ENCODE assay signal across 7 cellular contexts in genomic region chr2:87521489-87521888, GRCh38.
DNase-seq lines count a peak whose midpoint lies in the region; ATAC-seq, FAIRE-seq and TF ChIP-seq lines count a peak whose summit lies in the region.
"Not testable (repeated sequence)": the region's sequence is repeated elsewhere in the genome, so short reads cannot be mapped to it uniquely, and the experiment has no call there.

No MANE protein-coding gene starts in this region.

- DNase-seq in activated CD4-positive, alpha-beta T cell treated with anti-CD3 and anti-CD28 coated beads for 48 hours: peak; percentile 42
- DNase-seq in activated T-helper 2 cell treated with anti-CD3 and anti-CD28 coated beads, Interferon-gamma antibody, Interleukin-2, Interleukin-4, amounts not matched to agents 10 μg/mL and 5 μg/mL and 100 μg/mL, durations not matched to agents 14 hours and 24 hours and 36 hours (ENCODE audit: low spot score); GM12878 (ENCODE audit: low read depth, low spot score); naive thymus-derived CD4-positive, alpha-beta T cell; stimulated activated naive B cell treated with anti-CD40 and anti-IgM and Interleukin-4, amounts not matched to agents 10 μg/mL and 1 μg/mL and 100 μg/mL, for 72 hours: not testable (repeated sequence)

- H3K27ac Mint-ChIP-seq in activated T-helper 2 cell treated with anti-CD3 and anti-CD28 coated beads, Interferon-gamma antibody, Interleukin-2, Interleukin-4, amounts not matched to agents 10 μg/mL and 5 μg/mL and 100 μg/mL, durations not matched to agents 14 hours and 24 hours and 36 hours: peak overlapping the region; percentile 87
- H3K27ac Mint-ChIP-seq in naive thymus-derived CD4-positive, alpha-beta T cell: peak overlapping the region; percentile 79 to 96 (median 88)
- H3K27ac Mint-ChIP-seq in stimulated activated naive B cell treated with anti-CD40 and anti-IgM and Interleukin-4, amounts not matched to agents 10 μg/mL and 1 μg/mL and 100 μg/mL, for 72 hours: peak overlapping the region; percentile 86

- WGBS in GM12878 (ENCODE audit: insufficient coverage, insufficient replicate concordance, low lambda C conversion rate, missing lambda C conversion rate): 54% methylated on average over 6 of the region's 7 CpGs

- not testable (repeated sequence) for BruUV-seq in GM12878 (replicated peaks; lab: Mats Ljungman, UMichigan)

- H3K4me3 ChIP-seq in DOHH2 (ENCODE audit: low read length): peak overlapping the region; percentile 58
- H3K4me3 ChIP-seq in OCI-LY1 (ENCODE audit: low read depth, low read length, poor library complexity, severe bottlenecking): peak overlapping the region; percentile 11
- H3K4me3 ChIP-seq in GM12878; naive thymus-derived CD4-positive, alpha-beta T cell (ENCODE audit: low read length): not testable (repeated sequence)

- not testable (repeated sequence) for H2AFZ ChIP-seq in OCI-LY1 (ENCODE audit: low read length); GM12878 (ENCODE audit: control insufficient read depth, low read depth, low read length)

- peaks cover 27% of the 10 kb centered on the region for H3K4me1 Mint-ChIP-seq in activated T-helper 2 cell treated with anti-CD3 and anti-CD28 coated beads, Interferon-gamma antibody, Interleukin-2, Interleukin-4, amounts not matched to agents 10 μg/mL and 5 μg/mL and 100 μg/mL, durations not matched to agents 14 hours and 24 hours and 36 hours (ENCODE audit: low read depth)
- peaks cover 0 to 43% (median 32%) of the 10 kb centered on the region in 7 donors for H3K4me1 Mint-ChIP-seq in naive thymus-derived CD4-positive, alpha-beta T cell
- H3K4me1 Mint-ChIP-seq in stimulated activated naive B cell treated with anti-CD40 and anti-IgM and Interleukin-4, amounts not matched to agents 10 μg/mL and 1 μg/mL and 100 μg/mL, for 72 hours: peaks cover 21 to 45% of the 10 kb centered on the region in 2 donors

- not testable (repeated sequence) for TF ChIP-seq CTCF in DOHH2 (IDR thresholded peaks at IDR 0.05; ENCODE audit: low read depth, low read length, poor library complexity, severe bottlenecking); OCI-LY1 (IDR thresholded peaks at IDR 0.05; ENCODE audit: low read length); GM12878 (IDR thresholded peaks at IDR 0.05 in 2 of 3, conservative IDR thresholded peaks at IDR 0.05 in 1 of 3; ENCODE audit: control insufficient read depth in 2 of 3, extremely low read depth in 1 of 3, insufficient read depth in 1 of 3, low read depth in 3 of 3, low read length in 3 of 3)

- H3K27me3 Mint-ChIP-seq in activated T-helper 2 cell treated with anti-CD3 and anti-CD28 coated beads, Interferon-gamma antibody, Interleukin-2, Interleukin-4, amounts not matched to agents 10 μg/mL and 5 μg/mL and 100 μg/mL, durations not matched to agents 14 hours and 24 hours and 36 hours (ENCODE audit: low read depth); naive thymus-derived CD4-positive, alpha-beta T cell; stimulated activated naive B cell treated with anti-CD40 and anti-IgM and Interleukin-4, amounts not matched to agents 10 μg/mL and 1 μg/mL and 100 μg/mL, for 72 hours: not testable (repeated sequence)

- TF ChIP-seq RAD21 in GM12878 (IDR thresholded peaks at IDR 0.05; ENCODE audit: insufficient read depth, low read depth, low read length): not testable (repeated sequence)

- in situ Hi-C loops in GM12878 (cut with MboI): not testable (repeated sequence)

- SMC1A ChIA-PET in GM12878 (lab: Charles Lee; ENCODE audit: uncharacterized antibody, unreplicated experiment): not testable (repeated sequence)

- not testable (repeated sequence) for H3K9me3 ChIP-seq in DOHH2 (ENCODE audit: control insufficient read depth, insufficient read depth, low read length); OCI-LY1 (ENCODE audit: low read length); GM12878 (replicated peaks; ENCODE audit: control insufficient read depth, insufficient read depth, low read length); naive thymus-derived CD4-positive, alpha-beta T cell (ENCODE audit: control insufficient read depth in 2 of 3, low read length in 3 of 3)

- H3K27ac ChIP-seq in DOHH2 (ENCODE audit: low read depth, low read length): peak overlapping the region; percentile 92
- peak overlapping the region; percentile 93 for H3K27ac ChIP-seq in OCI-LY1 (ENCODE audit: low read depth, low read length, poor library complexity, severe bottlenecking)
- not testable (repeated sequence) for H3K27ac ChIP-seq in GM12878 (ENCODE audit: control insufficient read depth, insufficient read depth)
- H3K27ac ChIP-seq in naive thymus-derived CD4-positive, alpha-beta T cell (ENCODE audit: low read depth, low read length): peak overlapping the region; percentile 57

- not testable (repeated sequence) for H3K9me3 Mint-ChIP-seq in activated T-helper 2 cell treated with anti-CD3 and anti-CD28 coated beads, Interferon-gamma antibody, Interleukin-2, Interleukin-4, amounts not matched to agents 10 μg/mL and 5 μg/mL and 100 μg/mL, durations not matched to agents 14 hours and 24 hours and 36 hours; naive thymus-derived CD4-positive, alpha-beta T cell; stimulated activated naive B cell treated with anti-CD40 and anti-IgM and Interleukin-4, amounts not matched to agents 10 μg/mL and 1 μg/mL and 100 μg/mL, for 72 hours

- FAIRE-seq in GM12878 (lab: Jason Lieb, UNC): not testable (repeated sequence)

- H4K20me1 ChIP-seq in DOHH2 (ENCODE audit: control insufficient read depth, insufficient read depth, low read depth, low read length); OCI-LY1 (ENCODE audit: insufficient read depth, low read length); GM12878 (ENCODE audit: control insufficient read depth, insufficient read depth): not testable (repeated sequence)

- H3K4me2 ChIP-seq in DOHH2 (ENCODE audit: low read length) (peak overlapping the region; percentile 75), OCI-LY1 (ENCODE audit: low read length) (peak overlapping the region; percentile 51), GM12878 (ENCODE audit: control insufficient read depth, insufficient read depth) (0 out of 2 replicates have a peak overlapping the region, but pooled peaks have one; percentile 33)

- RAD21 ChIA-PET in GM12878 (lab: Charles Lee; ENCODE audit: unreplicated experiment): not testable (repeated sequence)

- H3K79me2 ChIP-seq in DOHH2 (ENCODE audit: control insufficient read depth, low read length); OCI-LY1 (ENCODE audit: insufficient read depth, low read length); GM12878 (ENCODE audit: control insufficient read depth, insufficient read depth, low read length): not testable (repeated sequence)

- H3K4me3 Mint-ChIP-seq in activated T-helper 2 cell treated with anti-CD3 and anti-CD28 coated beads, Interferon-gamma antibody, Interleukin-2, Interleukin-4, amounts not matched to agents 10 μg/mL and 5 μg/mL and 100 μg/mL, durations not matched to agents 14 hours and 24 hours and 36 hours (ENCODE audit: low read depth): not testable (repeated sequence)
- H3K4me3 Mint-ChIP-seq in naive thymus-derived CD4-positive, alpha-beta T cell: peak overlapping the region in 3 of 10 donors; percentile 30 to 44 (median 32)
- peak overlapping the region in 1 of 2 donors; percentile 40 for H3K4me3 Mint-ChIP-seq in stimulated activated naive B cell treated with anti-CD40 and anti-IgM and Interleukin-4, amounts not matched to agents 10 μg/mL and 1 μg/mL and 100 μg/mL, for 72 hours

- not testable (repeated sequence) for H3K27me3 ChIP-seq in DOHH2 (ENCODE audit: control insufficient read depth, low read length); OCI-LY1 (ENCODE audit: insufficient read depth, low read length); GM12878 (replicated peaks in 1 of 2; ENCODE audit: control insufficient read depth in 2 of 2, insufficient read depth in 2 of 2, low read length in 1 of 2); naive thymus-derived CD4-positive, alpha-beta T cell (ENCODE audit: control insufficient read depth in 2 of 2, insufficient read depth in 2 of 2, low read length in 2 of 2)

- POLR2A ChIA-PET in GM12878 (lab: Charles Lee); naive thymus-derived CD4-positive, alpha-beta T cell (lab: Charles Lee): not testable (repeated sequence)

- TF ChIP-seq POLR2A in GM12878 (IDR thresholded peaks at IDR 0.05; ENCODE audit: low read depth, low read length): not testable (repeated sequence)

- ATAC-seq in GM12878; naive thymus-derived CD4-positive, alpha-beta T cell: not testable (repeated sequence)
- ATAC-seq in stimulated activated naive B cell treated with anti-CD40 and anti-IgM and Interleukin-4, amounts not matched to agents 10 μg/mL and 1 μg/mL and 100 μg/mL, for 72 hours (replicated peaks): peak; percentile 50 to 57

- H3K36me3 ChIP-seq in DOHH2 (ENCODE audit: control insufficient read depth, low read length); OCI-LY1 (ENCODE audit: insufficient read depth, low read length); GM12878 (ENCODE audit: control insufficient read depth in 2 of 2, insufficient read depth in 2 of 2, low read length in 1 of 2); naive thymus-derived CD4-positive, alpha-beta T cell (ENCODE audit: control insufficient read depth in 2 of 3, insufficient read depth in 3 of 3, low read length in 3 of 3): not testable (repeated sequence)

- H3F3A ChIP-seq in DOHH2 (ENCODE audit: control insufficient read depth, insufficient read depth); OCI-LY1 (ENCODE audit: insufficient read depth, low read length): not testable (repeated sequence)

- CTCF ChIA-PET in GM12878 (lab: Yijun Ruan, JAX); naive thymus-derived CD4-positive, alpha-beta T cell (lab: Charles Lee): not testable (repeated sequence)

- intact Hi-C loops in activated T-helper 2 cell treated with anti-CD3 and anti-CD28 coated beads, Interferon-gamma antibody, Interleukin-2, Interleukin-4, amounts not matched to agents 10 μg/mL and 5 μg/mL and 100 μg/mL, durations not matched to agents 14 hours and 24 hours and 36 hours (cut with micrococcal nuclease); GM12878 (cut with micrococcal nuclease; ENCODE audit: unreplicated experiment); naive thymus-derived CD4-positive, alpha-beta T cell (cut with micrococcal nuclease): not testable (repeated sequence)

- peaks cover 30% of the 10 kb centered on the region for H3K36me3 Mint-ChIP-seq in activated T-helper 2 cell treated with anti-CD3 and anti-CD28 coated beads, Interferon-gamma antibody, Interleukin-2, Interleukin-4, amounts not matched to agents 10 μg/mL and 5 μg/mL and 100 μg/mL, durations not matched to agents 14 hours and 24 hours and 36 hours (ENCODE audit: low read depth)
- peaks cover 0 to 22% (median 0%) of the 10 kb centered on the region in 5 donors for H3K36me3 Mint-ChIP-seq in naive thymus-derived CD4-positive, alpha-beta T cell
- H3K36me3 Mint-ChIP-seq in stimulated activated naive B cell treated with anti-CD40 and anti-IgM and Interleukin-4, amounts not matched to agents 10 μg/mL and 1 μg/mL and 100 μg/mL, for 72 hours: not testable (repeated sequence)

- not testable (repeated sequence) for TF ChIP-seq EP300 in GM12878 (IDR thresholded peaks at IDR 0.05; ENCODE audit: borderline replicate concordance in 1 of 2, control insufficient read depth in 1 of 2, low read depth in 2 of 2, low read length in 2 of 2)

- H3K9ac ChIP-seq in OCI-LY1 (ENCODE audit: low read length): peak overlapping the region; percentile 67; the same call in 1 of the 2 replicates
- not testable (repeated sequence) for H3K9ac ChIP-seq in GM12878 (ENCODE audit: control insufficient read depth, insufficient read depth, low read length)

- H3K4me1 ChIP-seq in DOHH2 (ENCODE audit: control insufficient read depth, low read length): peaks cover 61% of the 10 kb centered on the region
- H3K4me1 ChIP-seq in OCI-LY1 (ENCODE audit: insufficient read depth, low read length, severe bottlenecking): peaks cover 48% of the 10 kb centered on the region
- H3K4me1 ChIP-seq in GM12878 (ENCODE audit: control insufficient read depth, insufficient read depth, low read length): not testable (repeated sequence)
- peaks cover 11 to 14% of the 10 kb centered on the region in 2 donors for H3K4me1 ChIP-seq in naive thymus-derived CD4-positive, alpha-beta T cell (ENCODE audit: control insufficient read depth in 2 of 2, insufficient read depth in 2 of 2, low read length in 2 of 2)

- H3K9me2 ChIP-seq in DOHH2 (replicated peaks; ENCODE audit: control insufficient read depth, low read length); OCI-LY1 (ENCODE audit: low read depth, low read length): not testable (repeated sequence)
